15 cellular contexts compared by ENCODE assay signal in the genomic region with DNA sequence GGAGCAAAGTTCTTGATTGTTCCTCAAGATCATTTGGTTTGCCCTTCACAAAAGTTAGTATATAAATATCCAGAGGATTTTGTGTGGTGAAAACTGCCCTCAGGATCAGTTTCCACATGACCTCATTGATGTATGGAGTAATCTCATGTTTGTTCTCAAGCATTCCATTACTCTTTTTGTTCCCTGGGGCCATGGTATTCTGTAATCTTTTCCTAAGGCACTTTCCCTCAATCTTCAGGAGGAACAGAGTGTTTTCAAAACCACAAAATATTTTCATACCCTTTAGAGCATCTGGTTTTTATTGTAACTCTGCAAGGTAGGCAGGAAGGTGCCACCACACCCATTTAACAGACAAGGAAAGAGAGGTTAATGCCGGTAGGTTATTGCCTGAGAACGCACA.
DNase-seq lines count a peak whose midpoint lies in the region; ATAC-seq and TF ChIP-seq lines count a peak whose summit lies in the region.
"Had no signal": no experiment of that assay in that cellular context is flagged by ENCODE, and none has a peak within 500 bp of the region (broad histone marks: within the 10 kb centered on the region; RNA-seq: fewer than 3 reads in every experiment).

No MANE protein-coding gene starts in this region.

- no peak for TF ChIP-seq CTCF in epithelial cell of esophagus (IDR thresholded peaks at IDR 0.05; ENCODE audit: insufficient read depth, low read depth, low read length, missing control alignments)

- peaks cover 7% of the 10 kb centered on the region for H3K27me3 Mint-ChIP-seq in T-helper 17 cell

- H3K9ac ChIP-seq in SK-N-MC (ENCODE audit: insufficient read length), result no peak overlapping the region
- H3K9ac ChIP-seq: BLaER1 had no signal

- no peak overlapping the region for H3K27ac Mint-ChIP-seq in T-helper 17 cell
- H3K27ac Mint-ChIP-seq: CD4-positive, CD25-positive, alpha-beta regulatory T cell; GM23338; H9 had no signal

- no peak for ATAC-seq in T-helper 17 cell
- ATAC-seq: GM23338 had no signal

- H3K36me3 Mint-ChIP-seq in T-helper 17 cell (ENCODE audit: low read depth), result no peaks in the 10 kb centered on the region
- H3K36me3 Mint-ChIP-seq: CD4-positive, CD25-positive, alpha-beta regulatory T cell had no signal

- H3K9me3 ChIP-seq in SK-N-MC (ENCODE audit: low read depth, low read length) (no peaks in the 10 kb centered on the region), T-helper 17 cell (ENCODE audit: control insufficient read depth, low read length, poor library complexity, severe bottlenecking) (no peaks in the 10 kb centered on the region)

- H3K4me3 ChIP-seq in SK-N-MC (no peak overlapping the region), epithelial cell of esophagus (ENCODE audit: low read length) (no peak overlapping the region)
- H3K4me3 ChIP-seq: BLaER1, GM23338 had no signal

- H3K27ac ChIP-seq in SK-N-MC, result no peak overlapping the region
- H3K27ac ChIP-seq: BLaER1 had no signal

- H3K4me3 Mint-ChIP-seq in T-helper 17 cell, result no peak overlapping the region
- H3K4me3 Mint-ChIP-seq: CD4-positive, CD25-positive, alpha-beta regulatory T cell; GM23338; H9 had no signal

- no peaks in the 10 kb centered on the region for H3K36me3 ChIP-seq in SK-N-MC (ENCODE audit: insufficient read depth, low read length)
- H3K36me3 ChIP-seq: BLaER1 had no signal

- H3K4me1 Mint-ChIP-seq in T-helper 17 cell, result no peaks in the 10 kb centered on the region
- H3K4me1 Mint-ChIP-seq: CD4-positive, CD25-positive, alpha-beta regulatory T cell; GM23338; H9 had no signal

- DNase-seq in H4 (ENCODE audit: low spot score) (peak; percentile 53), SK-N-MC (ENCODE audit: low read depth, low spot score) (peak; percentile 70), epithelial cell of esophagus (ENCODE audit: low read depth) (peak; percentile 48), renal cortical epithelial cell (ENCODE audit: low read depth) (peak; percentile 1), NCI-H1048 (lab: John Stamatoyannopoulos, UW) (no peak), HPDE6-E6E7 (ENCODE audit: extremely low spot score) (no peak), T-helper 17 cell (no peak)
- DNase-seq: 8988T; AML-193; CD4-positive, CD25-positive, alpha-beta regulatory T cell; DMS53; H9; IMR-90 had no signal

Comparison
In these comparisons a context has a peak if more than half of its experiments do, and no peak if none do; other contexts are left out.
1. DNase-seq: peak in H4 (single experiment), SK-N-MC (single experiment), epithelial cell of esophagus (single experiment) and renal cortical epithelial cell (single experiment); none in NCI-H1048 (single experiment), HPDE6-E6E7 (single experiment) and T-helper 17 cell (0 of 3).